1 cellular context compared by ENCODE assay signal in the genomic region with DNA sequence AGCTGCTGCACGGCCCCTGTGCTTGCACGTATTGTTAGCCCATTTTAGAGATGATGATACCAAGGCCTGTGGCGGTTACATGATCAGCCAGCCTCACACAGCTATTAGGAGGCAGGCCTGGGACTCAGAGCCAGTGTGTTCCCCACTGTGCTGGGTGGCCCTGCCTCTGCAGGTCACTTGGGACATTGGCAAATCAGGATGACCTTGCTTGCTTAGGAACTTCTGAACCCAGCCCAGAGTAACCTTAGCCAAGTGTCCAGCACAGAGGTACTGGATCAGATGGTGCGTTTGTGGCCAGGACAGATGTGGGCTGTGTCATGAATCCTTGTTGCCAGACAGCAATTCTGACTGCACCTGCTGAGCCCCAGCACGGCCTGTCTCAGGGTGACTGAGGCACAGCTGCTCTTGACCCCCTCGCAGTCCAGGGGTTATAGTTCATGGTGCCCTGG.
TF ChIP-seq lines count a peak whose summit lies in the region.

No MANE protein-coding gene starts in this region.

TF ChIP-seq in H1, 55 proteins besides CTCF, POLR2A, EP300 and RAD21:
- TF ChIP-seq, protein P1, sequence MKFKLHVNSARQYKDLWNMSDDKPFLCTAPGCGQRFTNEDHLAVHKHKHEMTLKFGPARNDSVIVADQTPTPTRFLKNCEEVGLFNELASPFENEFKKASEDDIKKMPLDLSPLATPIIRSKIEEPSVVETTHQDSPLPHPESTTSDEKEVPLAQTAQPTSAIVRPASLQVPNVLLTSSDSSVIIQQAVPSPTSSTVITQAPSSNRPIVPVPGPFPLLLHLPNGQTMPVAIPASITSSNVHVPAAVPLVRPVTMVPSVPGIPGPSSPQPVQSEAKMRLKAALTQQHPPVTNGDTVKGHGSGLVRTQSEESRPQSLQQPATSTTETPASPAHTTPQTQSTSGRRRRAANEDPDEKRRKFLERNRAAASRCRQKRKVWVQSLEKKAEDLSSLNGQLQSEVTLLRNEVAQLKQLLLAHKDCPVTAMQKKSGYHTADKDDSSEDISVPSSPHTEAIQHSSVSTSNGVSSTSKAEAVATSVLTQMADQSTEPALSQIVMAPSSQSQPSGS (IDR thresholded peaks at IDR 0.05; ENCODE audit: low read length), result no peak
- TF ChIP-seq TAF1 (IDR thresholded peaks at IDR 0.05; ENCODE audit: low read depth, low read length), result no peak
- no peak for TF ChIP-seq MAFK (IDR thresholded peaks at IDR 0.05; ENCODE audit: low read depth, low read length)
- no peak for TF ChIP-seq YY1 (IDR thresholded peaks at IDR 0.05; ENCODE audit: low read depth, low read length)
